8 cellular contexts compared by ENCODE assay signal in the genomic region with DNA sequence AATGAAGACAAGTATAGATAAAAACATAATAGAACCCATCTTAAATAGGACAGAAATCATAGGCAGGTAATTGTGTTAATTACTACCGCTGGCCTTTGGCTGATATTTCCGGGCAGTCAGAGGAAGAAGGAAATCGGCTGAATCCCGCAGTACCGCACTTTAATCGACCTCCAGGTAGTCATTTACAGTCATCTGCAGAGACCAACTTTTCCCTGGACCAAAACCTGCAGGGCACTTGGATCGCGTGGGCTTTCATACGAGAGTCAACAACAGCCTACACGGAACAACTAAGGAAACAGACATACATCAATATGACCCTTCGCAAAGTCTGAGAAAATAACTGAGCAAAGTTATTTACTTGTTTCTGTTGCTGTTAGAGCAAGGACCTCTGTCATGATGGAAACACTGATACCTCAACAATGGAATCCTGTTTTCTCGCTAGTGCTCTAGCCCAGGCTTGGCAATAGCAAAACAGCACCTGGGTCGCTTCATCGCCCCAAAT. TPM values are rescaled to one million over a fixed set of nuclear protein-coding genes. Genes with fewer than 3 reads are reported as not detected.
DNase-seq lines count a peak whose midpoint lies in the region; ATAC-seq and TF ChIP-seq lines count a peak whose summit lies in the region.

No MANE protein-coding gene starts in this region.

- H4K8ac ChIP-seq in H9 (replicated peaks; ENCODE audit: insufficient read length, low read depth, low read length): no peak overlapping the region

- H3K23ac ChIP-seq in H9 (ENCODE audit: insufficient read length, low read depth, low read length): no peak overlapping the region

- peaks cover 16% of the 10 kb centered on the region; the same call in 1 of the 2 replicates for H3K79me2 ChIP-seq in H9 (ENCODE audit: insufficient read depth, low read length)

- H3K14ac ChIP-seq in H9 (ENCODE audit: insufficient read depth, low read length): peak overlapping the region; percentile 34; the same call in 1 of the 2 replicates

- in situ Hi-C loops in GM13976 (cut with MboI; ENCODE audit: low sequenced_read_pairs, unreplicated experiment): no loop called here

- no peak for DNase-seq in H9
- peak; percentile 21 for DNase-seq in activated CD4-positive, alpha-beta memory T cell treated with anti-CD3 and anti-CD28 coated beads for 36 hours
- no peak for DNase-seq in psoas muscle
- DNase-seq in GM13976 (ENCODE audit: low spot score): no peak
- no peak for DNase-seq in NCI-H1436 treated with DMSO at 0.1 percent for 48 hours (lab: John Stamatoyannopoulos, UW)
- no peak for DNase-seq in NCI-H1092 (lab: John Stamatoyannopoulos, UW)

- H3K27me3 ChIP-seq in BLaER1: no peaks in the 10 kb centered on the region
- no peaks in the 10 kb centered on the region for H3K27me3 ChIP-seq in H9 (ENCODE audit: insufficient read depth, low read length)
- H3K27me3 ChIP-seq in gastroesophageal sphincter: no peaks in the 10 kb centered on the region
- H3K27me3 ChIP-seq in psoas muscle (ENCODE audit: insufficient read depth in 3 of 3, low read length in 2 of 3): no peaks in the 10 kb centered on the region

- no peak overlapping the region for H4K5ac ChIP-seq in H9 (ENCODE audit: insufficient read length, low read depth, low read length)

- no peak overlapping the region for H2BK15ac ChIP-seq in H9 (ENCODE audit: low read depth, low read length)

- no peak overlapping the region for H3T11ph ChIP-seq in H9 (ENCODE audit: low read length)

- intact Hi-C loops in activated CD4-positive, alpha-beta memory T cell treated with anti-CD3 and anti-CD28 coated beads for 36 hours (cut with micrococcal nuclease): loop anchor here (5.0 kb wide), 2 partner anchors 1369 to 1381 kb away; a partner anchor contains a TSS
- intact Hi-C loops in psoas muscle (cut with DNase I): loop anchor here (2.0 kb wide), 1 partner anchor 54 kb away; a partner anchor contains a TSS

- H2BK12ac ChIP-seq in H9 (ENCODE audit: insufficient read length, low read depth, low read length): no peak overlapping the region

- CTCF ChIA-PET in activated CD4-positive, alpha-beta memory T cell treated with anti-CD3 and anti-CD28 coated beads for 36 hours (lab: Charles Lee): interaction anchor here (0.6 to 1.8 kb wide), 3 partner anchors 11 to 15 kb away, joined by 3 to 10 read pairs (median 8); no protein-coding TSS in a partner anchor

- H3K4me1 ChIP-seq in BLaER1 (peaks cover 43% of the 10 kb centered on the region), H9 (ENCODE audit: insufficient read depth, low read length) (peaks cover 3% of the 10 kb centered on the region; the same call in 1 of the 2 replicates), gastroesophageal sphincter (peaks cover 18 to 60% (median 18%) of the 10 kb centered on the region in 3 donors), psoas muscle (peaks cover 39% of the 10 kb centered on the region)

- peak overlapping the region; percentile 33 for H2AFZ ChIP-seq in H9 (ENCODE audit: low read length)

- no peak overlapping the region for H3K56ac ChIP-seq in H9 (ENCODE audit: insufficient read length, low read depth, low read length)

- H3K27me3 Mint-ChIP-seq in H9 (ENCODE audit: low read depth): no peaks in the 10 kb centered on the region
- H3K27me3 Mint-ChIP-seq in activated CD4-positive, alpha-beta memory T cell treated with anti-CD3 and anti-CD28 coated beads for 36 hours: no peaks in the 10 kb centered on the region

- H3K23me2 ChIP-seq in H9 (ENCODE audit: insufficient read length, low read depth, low read length, poor library complexity, severe bottlenecking): no peaks in the 10 kb centered on the region

- H3K9me3 ChIP-seq in BLaER1 (no peaks in the 10 kb centered on the region), H9 (ENCODE audit: control insufficient read depth, low read depth, low read length) (no peaks in the 10 kb centered on the region), gastroesophageal sphincter (no peaks in the 10 kb centered on the region), psoas muscle (no peaks in the 10 kb centered on the region)

- peaks cover 30% of the 10 kb centered on the region for H4K20me1 ChIP-seq in BLaER1
- H4K20me1 ChIP-seq in H9 (ENCODE audit: control insufficient read depth, insufficient read depth, insufficient read length): no peaks in the 10 kb centered on the region

- no CpG with 5 or more reads among the region's 14 CpGs for WGBS in H9 (ENCODE audit: extremely low coverage, insufficient read length, low lambda C conversion rate)
- WGBS in gastroesophageal sphincter (ENCODE audit: low coverage in 1 of 2), 2 donors: 0 to 3% methylated on average over 6 to 8 of the region's 14 CpGs
- WGBS in psoas muscle, 3 donors: 2 to 3% (median 2%) methylated on average over 14 of the region's 14 CpGs

- peaks cover 14 to 22% (median 20%) of the 10 kb centered on the region in 3 experiments; a peak in 6 of 7 replicates for H3K36me3 Mint-ChIP-seq in H9 (ENCODE audit: insufficient read depth in 1 of 3, low read depth in 3 of 3)
- peaks cover 19% of the 10 kb centered on the region for H3K36me3 Mint-ChIP-seq in activated CD4-positive, alpha-beta memory T cell treated with anti-CD3 and anti-CD28 coated beads for 36 hours

- POLR2A ChIA-PET in activated CD4-positive, alpha-beta memory T cell treated with anti-CD3 and anti-CD28 coated beads for 36 hours (lab: Charles Lee): interaction anchor here (1.3 to 2.6 kb wide), 4 partner anchors 9 to 15 kb away, joined by 4 to 6 read pairs (median 4); no protein-coding TSS in a partner anchor

- H2BK120ac ChIP-seq in H9 (ENCODE audit: low read depth, low read length, poor library complexity, severe bottlenecking): no peak overlapping the region

- H2BK20ac ChIP-seq in H9 (ENCODE audit: low read depth, low read length, poor library complexity, severe bottlenecking): no peak overlapping the region

- peak overlapping the region; percentile 44 for H3K18ac ChIP-seq in H9 (ENCODE audit: insufficient read length, low read depth, low read length)

- no peak for ATAC-seq in gastroesophageal sphincter
- no peak for ATAC-seq in psoas muscle

- peak overlapping the region; percentile 98 to 99 (median 99) for H3K27ac Mint-ChIP-seq in H9
- H3K27ac Mint-ChIP-seq in activated CD4-positive, alpha-beta memory T cell treated with anti-CD3 and anti-CD28 coated beads for 36 hours: peak overlapping the region; percentile 96

- H2BK5ac ChIP-seq in H9 (ENCODE audit: insufficient read length, low read length): peak overlapping the region; percentile 4

- H3K79me1 ChIP-seq in H9 (ENCODE audit: insufficient read depth, low read depth, low read length, poor library complexity, severe bottlenecking): no peaks in the 10 kb centered on the region

- H3K4ac ChIP-seq in H9 (ENCODE audit: low read depth, low read length): no peak overlapping the region

- H3K27ac ChIP-seq in BLaER1 (peak overlapping the region; percentile 76), H9 (ENCODE audit: insufficient read length, low read depth, low read length) (peak overlapping the region; percentile 82), gastroesophageal sphincter (peak overlapping the region; percentile 87 to 96 (median 95)), psoas muscle (peak overlapping the region; percentile 98)

- H3K4me1 Mint-ChIP-seq in H9: peaks cover 30 to 31% of the 10 kb centered on the region in 2 experiments
- H3K4me1 Mint-ChIP-seq in activated CD4-positive, alpha-beta memory T cell treated with anti-CD3 and anti-CD28 coated beads for 36 hours (ENCODE audit: low read depth): peaks cover 47% of the 10 kb centered on the region

- H3K9ac ChIP-seq in BLaER1: peak overlapping the region; percentile 78
- H3K9ac ChIP-seq in H9 (ENCODE audit: extremely low read depth, insufficient read length, low read length): peak overlapping the region; percentile 34

- H3K4me3 Mint-ChIP-seq in H9: peak overlapping the region; percentile 94 to 98
- peak overlapping the region; percentile 96 for H3K4me3 Mint-ChIP-seq in activated CD4-positive, alpha-beta memory T cell treated with anti-CD3 and anti-CD28 coated beads for 36 hours

- no peak for TF ChIP-seq CTCF in H9 (conservative IDR thresholded peaks at IDR 0.05)
- TF ChIP-seq CTCF in gastroesophageal sphincter (IDR thresholded peaks at IDR 0.05): no peak
- no peak for TF ChIP-seq CTCF in psoas muscle (IDR thresholded peaks at IDR 0.05)
- TF ChIP-seq CTCF in GM13976 (IDR thresholded peaks at IDR 0.05; ENCODE audit: borderline replicate concordance, control extremely low read depth, extremely low read depth, insufficient read depth, missing control alignments): no peak

- H3K9me3 Mint-ChIP-seq in H9: no peaks in the 10 kb centered on the region
- no peaks in the 10 kb centered on the region for H3K9me3 Mint-ChIP-seq in activated CD4-positive, alpha-beta memory T cell treated with anti-CD3 and anti-CD28 coated beads for 36 hours

- no peak for TF ChIP-seq POLR2A in gastroesophageal sphincter (IDR thresholded peaks at IDR 0.05)

- H3K36me3 ChIP-seq in BLaER1 (peaks cover 22% of the 10 kb centered on the region), gastroesophageal sphincter (peaks cover 0 to 19% of the 10 kb centered on the region in 2 donors), psoas muscle (ENCODE audit: insufficient read depth in 1 of 2, low read depth in 1 of 2) (peaks cover 3 to 25% of the 10 kb centered on the region in 2 donors)

- H3K4me3 ChIP-seq in BLaER1 (peak overlapping the region; percentile 94), gastroesophageal sphincter (peak overlapping the region; percentile 80 to 83), psoas muscle (peak overlapping the region; percentile 77)

- no peak overlapping the region for H2AK5ac ChIP-seq in H9 (ENCODE audit: insufficient read length, low read length)

- H3K4me2 ChIP-seq in BLaER1 (peak overlapping the region; percentile 90), H9 (ENCODE audit: insufficient read depth, insufficient read length, low read length) (peak overlapping the region; percentile 84)

- no peak for TF ChIP-seq EP300 in gastroesophageal sphincter (IDR thresholded peaks at IDR 0.05)

- no peak overlapping the region for H4K91ac ChIP-seq in H9 (ENCODE audit: insufficient read length, low read depth, low read length)

RNA-seq across cellular contexts. Expression of a gene that starts 0.7 kb away (rescaled TPM):
- 2.4 and 3.2 TPM in 2 replicates for total RNA-seq in H9 (2021)
- 1 to 10 TPM; 7.0 to 7.7 TPM for total RNA-seq in activated CD4-positive, alpha-beta memory T cell treated with anti-CD3 and anti-CD28 coated beads for 36 hours
- total RNA-seq in gastroesophageal sphincter: 10 to 100 TPM in 1 of 4 donors, 1 to 10 TPM in 3; 6.6 to 16.5 (median 7.9) TPM
- 1 to 10 TPM; 2.2 to 4.6 (median 3.8) TPM for total RNA-seq in psoas muscle
- 1 to 10 TPM in 2 of 3 donors, under 1 TPM in 1; 0.89 to 3.2 (median 1.1) TPM for polyA plus RNA-seq in psoas muscle

RNA-seq across cellular contexts. Expression of a gene that starts 1.0 kb away (rescaled TPM):
- 46.0 and 47.1 TPM in 2 replicates for total RNA-seq in H9 (2021)
- total RNA-seq in activated CD4-positive, alpha-beta memory T cell treated with anti-CD3 and anti-CD28 coated beads for 36 hours: 10 to 100 TPM; 39.4 to 41.8 TPM
- total RNA-seq in gastroesophageal sphincter: 10 to 100 TPM; 24.6 to 27.6 (median 25.0) TPM
- 10 to 100 TPM; 25.0 to 40.1 (median 36.2) TPM for total RNA-seq in psoas muscle
- 10 to 100 TPM; 18.0 to 23.3 (median 20.1) TPM for polyA plus RNA-seq in psoas muscle

RNA-seq across cellular contexts. Expression of a gene that starts 54.4 kb away (rescaled TPM):
- total RNA-seq in H9 (2021) (17.5 and 18.9 TPM in 2 replicates), gastroesophageal sphincter (10 to 100 TPM; 24.7 to 35.6 (median 28.6) TPM), psoas muscle (10 to 100 TPM in 3 of 4 donors, 1 to 10 TPM in 1; 9.7 to 31.3 (median 17.1) TPM)
- total RNA-seq in activated CD4-positive, alpha-beta memory T cell treated with anti-CD3 and anti-CD28 coated beads for 36 hours: 10 to 100 TPM; 11.4 to 13.1 TPM
- 10 to 100 TPM in 2 of 3 donors, 1 to 10 TPM in 1; 9.9 to 24.2 (median 13.7) TPM for polyA plus RNA-seq in psoas muscle
